In the genomic region with DNA sequence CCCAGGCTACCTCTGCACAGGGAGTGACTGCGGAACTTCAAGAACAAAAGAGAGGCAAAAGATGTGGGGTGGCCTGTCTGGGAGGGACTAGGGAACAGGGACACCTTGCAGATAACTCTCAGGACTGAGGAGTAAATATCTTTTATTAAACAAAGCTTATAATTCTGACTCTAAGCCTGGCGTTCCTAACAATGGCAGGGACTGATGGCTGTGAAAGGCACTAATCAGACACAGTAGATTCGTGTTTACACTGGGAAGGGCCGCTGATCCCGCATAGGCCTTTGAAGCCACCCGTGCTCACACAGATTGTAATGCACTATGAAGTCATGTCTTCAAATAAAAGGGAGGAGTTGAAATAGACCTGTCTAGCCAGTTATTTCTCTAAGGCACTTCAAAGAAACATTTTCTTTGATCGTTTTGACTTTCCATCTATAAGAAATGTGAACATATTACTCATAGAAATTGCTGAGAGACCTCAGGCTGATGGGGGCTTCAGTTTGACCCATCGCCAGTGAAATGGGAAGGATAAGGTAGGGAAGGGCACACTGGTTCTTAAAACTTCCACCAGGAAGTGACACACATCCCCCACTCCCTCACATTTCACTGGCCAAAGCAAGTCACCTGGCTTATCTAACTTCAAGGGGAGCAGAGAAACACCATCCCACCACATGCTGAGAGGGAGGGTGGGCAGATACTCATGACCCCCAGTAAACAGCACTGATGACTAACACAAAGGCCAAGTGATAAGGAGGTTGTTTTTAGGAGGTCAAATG, we compare ENCODE assay signal across 1 cellular context.
A peak's percentile ranks its signal among the peaks of the same experiment; 100 is the strongest.
TF ChIP-seq lines count a peak whose summit lies in the region.

No MANE protein-coding gene starts in this region.

TF ChIP-seq in HepG2, 621 proteins besides CTCF, POLR2A, EP300 and RAD21 (continues in another document):
- TF ChIP-seq, protein P1, sequence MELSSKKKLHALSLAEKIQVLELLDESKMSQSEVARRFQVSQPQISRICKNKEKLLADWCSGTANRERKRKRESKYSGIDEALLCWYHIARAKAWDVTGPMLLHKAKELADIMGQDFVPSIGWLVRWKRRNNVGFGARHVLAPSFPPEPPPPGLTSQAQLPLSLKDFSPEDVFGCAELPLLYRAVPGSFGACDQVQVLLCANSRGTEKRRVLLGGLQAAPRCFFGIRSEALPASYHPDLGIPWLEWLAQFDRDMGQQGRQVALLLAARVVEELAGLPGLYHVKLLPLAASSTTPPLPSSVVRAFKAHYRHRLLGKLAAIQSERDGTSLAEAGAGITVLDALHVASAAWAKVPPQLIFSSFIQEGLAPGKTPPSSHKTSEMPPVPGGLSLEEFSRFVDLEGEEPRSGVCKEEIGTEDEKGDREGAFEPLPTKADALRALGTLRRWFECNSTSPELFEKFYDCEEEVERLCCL (CRISPR knock-in tag; IDR thresholded peaks at IDR 0.05; ENCODE audit: borderline replicate concordance), result no peak
- TF ChIP-seq, protein P2, sequence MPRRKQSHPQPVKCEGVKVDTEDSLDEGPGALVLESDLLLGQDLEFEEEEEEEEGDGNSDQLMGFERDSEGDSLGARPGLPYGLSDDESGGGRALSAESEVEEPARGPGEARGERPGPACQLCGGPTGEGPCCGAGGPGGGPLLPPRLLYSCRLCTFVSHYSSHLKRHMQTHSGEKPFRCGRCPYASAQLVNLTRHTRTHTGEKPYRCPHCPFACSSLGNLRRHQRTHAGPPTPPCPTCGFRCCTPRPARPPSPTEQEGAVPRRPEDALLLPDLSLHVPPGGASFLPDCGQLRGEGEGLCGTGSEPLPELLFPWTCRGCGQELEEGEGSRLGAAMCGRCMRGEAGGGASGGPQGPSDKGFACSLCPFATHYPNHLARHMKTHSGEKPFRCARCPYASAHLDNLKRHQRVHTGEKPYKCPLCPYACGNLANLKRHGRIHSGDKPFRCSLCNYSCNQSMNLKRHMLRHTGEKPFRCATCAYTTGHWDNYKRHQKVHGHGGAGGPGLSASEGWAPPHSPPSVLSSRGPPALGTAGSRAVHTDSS (CRISPR knock-in tag; conservative IDR thresholded peaks at IDR 0.05), result no peak
- peak; percentile 78; the same call in 1 of the 2 replicates for TF ChIP-seq GATAD2A (CRISPR knock-in tag; IDR thresholded peaks at IDR 0.05)
- no peak for TF ChIP-seq ZNF333 (CRISPR knock-in tag; IDR thresholded peaks at IDR 0.05; ENCODE audit: borderline replicate concordance)
- TF ChIP-seq MEIS2 (CRISPR knock-in tag; IDR thresholded peaks at IDR 0.05), result peak; percentile 46; the same call in 1 of the 2 replicates
- no peak for TF ChIP-seq SMARCE1 (IDR thresholded peaks at IDR 0.05; ENCODE audit: borderline replicate concordance)
- TF ChIP-seq MIXL1 (CRISPR knock-in tag; IDR thresholded peaks at IDR 0.05), result peak; percentile 78
- 0 out of 2 replicates have a peak, but pooled peaks have one; percentile 21 for TF ChIP-seq TSC22D2 (CRISPR knock-in tag; IDR thresholded peaks at IDR 0.05; ENCODE audit: borderline replicate concordance)
- TF ChIP-seq THAP11 (CRISPR knock-in tag; IDR thresholded peaks at IDR 0.05), result peak; percentile 57
- TF ChIP-seq GABPB1 (CRISPR knock-in tag; IDR thresholded peaks at IDR 0.05), result no peak
- TF ChIP-seq FOXA3 (CRISPR knock-in tag; IDR thresholded peaks at IDR 0.05), result peak; percentile 90
- TF ChIP-seq ZFP90 (CRISPR knock-in tag; IDR thresholded peaks at IDR 0.05; ENCODE audit: borderline replicate concordance), result no peak
- no peak for TF ChIP-seq MYNN (CRISPR knock-in tag; IDR thresholded peaks at IDR 0.05; ENCODE audit: low read depth)
- TF ChIP-seq ZEB1 (IDR thresholded peaks at IDR 0.05; ENCODE audit: insufficient replicate concordance, low read depth), result no peak
- no peak for TF ChIP-seq MLLT10 (CRISPR knock-in tag; IDR thresholded peaks at IDR 0.05)
- TF ChIP-seq, protein P3, sequence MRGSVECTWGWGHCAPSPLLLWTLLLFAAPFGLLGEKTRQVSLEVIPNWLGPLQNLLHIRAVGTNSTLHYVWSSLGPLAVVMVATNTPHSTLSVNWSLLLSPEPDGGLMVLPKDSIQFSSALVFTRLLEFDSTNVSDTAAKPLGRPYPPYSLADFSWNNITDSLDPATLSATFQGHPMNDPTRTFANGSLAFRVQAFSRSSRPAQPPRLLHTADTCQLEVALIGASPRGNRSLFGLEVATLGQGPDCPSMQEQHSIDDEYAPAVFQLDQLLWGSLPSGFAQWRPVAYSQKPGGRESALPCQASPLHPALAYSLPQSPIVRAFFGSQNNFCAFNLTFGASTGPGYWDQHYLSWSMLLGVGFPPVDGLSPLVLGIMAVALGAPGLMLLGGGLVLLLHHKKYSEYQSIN (CRISPR knock-in tag; IDR thresholded peaks at IDR 0.05; ENCODE audit: borderline replicate concordance), result no peak
- no peak for TF ChIP-seq NBN (conservative IDR thresholded peaks at IDR 0.05)
- no peak for TF ChIP-seq ZFP36L2 (CRISPR knock-in tag; IDR thresholded peaks at IDR 0.05)
- TF ChIP-seq ZNF274 (CRISPR knock-in tag; IDR thresholded peaks at IDR 0.05), result no peak
- peak; percentile 69; the same call in 1 of the 2 replicates for TF ChIP-seq ZNF615 (CRISPR knock-in tag; IDR thresholded peaks at IDR 0.05; ENCODE audit: borderline replicate concordance)
- TF ChIP-seq ZNF225 (CRISPR knock-in tag; IDR thresholded peaks at IDR 0.05), result no peak
- TF ChIP-seq BHLHE40 (IDR thresholded peaks at IDR 0.05; ENCODE audit: low read length), result peak; percentile 81
- TF ChIP-seq, protein P4, sequence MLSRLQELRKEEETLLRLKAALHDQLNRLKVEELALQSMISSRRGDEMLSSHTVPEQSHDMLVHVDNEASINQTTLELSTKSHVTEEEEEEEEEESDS (CRISPR knock-in tag; IDR thresholded peaks at IDR 0.05; ENCODE audit: borderline replicate concordance), result no peak
- no peak for TF ChIP-seq HIVEP1 (CRISPR knock-in tag; IDR thresholded peaks at IDR 0.05)
- TF ChIP-seq ZNF496 (CRISPR knock-in tag; IDR thresholded peaks at IDR 0.05; ENCODE audit: insufficient replicate concordance), result no peak
- TF ChIP-seq RXRB (CRISPR knock-in tag; IDR thresholded peaks at IDR 0.05; ENCODE audit: borderline replicate concordance), result peak; percentile 44; the same call in 1 of the 2 replicates
- TF ChIP-seq, protein P5, sequence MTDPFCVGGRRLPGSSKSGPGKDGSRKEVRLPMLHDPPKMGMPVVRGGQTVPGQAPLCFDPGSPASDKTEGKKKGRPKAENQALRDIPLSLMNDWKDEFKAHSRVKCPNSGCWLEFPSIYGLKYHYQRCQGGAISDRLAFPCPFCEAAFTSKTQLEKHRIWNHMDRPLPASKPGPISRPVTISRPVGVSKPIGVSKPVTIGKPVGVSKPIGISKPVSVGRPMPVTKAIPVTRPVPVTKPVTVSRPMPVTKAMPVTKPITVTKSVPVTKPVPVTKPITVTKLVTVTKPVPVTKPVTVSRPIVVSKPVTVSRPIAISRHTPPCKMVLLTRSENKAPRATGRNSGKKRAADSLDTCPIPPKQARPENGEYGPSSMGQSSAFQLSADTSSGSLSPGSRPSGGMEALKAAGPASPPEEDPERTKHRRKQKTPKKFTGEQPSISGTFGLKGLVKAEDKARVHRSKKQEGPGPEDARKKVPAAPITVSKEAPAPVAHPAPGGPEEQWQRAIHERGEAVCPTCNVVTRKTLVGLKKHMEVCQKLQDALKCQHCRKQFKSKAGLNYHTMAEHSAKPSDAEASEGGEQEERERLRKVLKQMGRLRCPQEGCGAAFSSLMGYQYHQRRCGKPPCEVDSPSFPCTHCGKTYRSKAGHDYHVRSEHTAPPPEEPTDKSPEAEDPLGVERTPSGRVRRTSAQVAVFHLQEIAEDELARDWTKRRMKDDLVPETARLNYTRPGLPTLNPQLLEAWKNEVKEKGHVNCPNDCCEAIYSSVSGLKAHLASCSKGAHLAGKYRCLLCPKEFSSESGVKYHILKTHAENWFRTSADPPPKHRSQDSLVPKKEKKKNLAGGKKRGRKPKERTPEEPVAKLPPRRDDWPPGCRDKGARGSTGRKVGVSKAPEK (CRISPR knock-in tag; IDR thresholded peaks at IDR 0.05; ENCODE audit: borderline replicate concordance), result no peak
- TF ChIP-seq SAP130 (CRISPR knock-in tag; IDR thresholded peaks at IDR 0.05; ENCODE audit: low read depth), result peak; percentile 83; the same call in 1 of the 2 replicates
- no peak for TF ChIP-seq ISX (CRISPR knock-in tag; conservative IDR thresholded peaks at IDR 0.05)
- peak; percentile 90; the same call in 1 of the 2 replicates for TF ChIP-seq TBX2 (CRISPR knock-in tag; IDR thresholded peaks at IDR 0.05; ENCODE audit: borderline replicate concordance)
- no peak for TF ChIP-seq ZNF75D (CRISPR knock-in tag; IDR thresholded peaks at IDR 0.05; ENCODE audit: borderline replicate concordance)
- no peak for TF ChIP-seq ZBTB38 (CRISPR knock-in tag; IDR thresholded peaks at IDR 0.05)
- no peak for TF ChIP-seq ZNF720 (CRISPR knock-in tag; IDR thresholded peaks at IDR 0.05)
- peak; percentile 72 for TF ChIP-seq ZFY (CRISPR knock-in tag; IDR thresholded peaks at IDR 0.05)
- no peak; the same call in 1 of the 2 replicates for TF ChIP-seq SP4 (CRISPR knock-in tag; IDR thresholded peaks at IDR 0.05)
- TF ChIP-seq ELF1 (CRISPR knock-in tag; IDR thresholded peaks at IDR 0.05), result peak; percentile 74
- TF ChIP-seq ZKSCAN1 (IDR thresholded peaks at IDR 0.05; ENCODE audit: low read length), result no peak
- peak; percentile 83 for TF ChIP-seq BCL6 (CRISPR knock-in tag; IDR thresholded peaks at IDR 0.05)
- TF ChIP-seq RFX5 (IDR thresholded peaks at IDR 0.05; ENCODE audit: low read depth, low read length), result no peak
- TF ChIP-seq, protein P6, sequence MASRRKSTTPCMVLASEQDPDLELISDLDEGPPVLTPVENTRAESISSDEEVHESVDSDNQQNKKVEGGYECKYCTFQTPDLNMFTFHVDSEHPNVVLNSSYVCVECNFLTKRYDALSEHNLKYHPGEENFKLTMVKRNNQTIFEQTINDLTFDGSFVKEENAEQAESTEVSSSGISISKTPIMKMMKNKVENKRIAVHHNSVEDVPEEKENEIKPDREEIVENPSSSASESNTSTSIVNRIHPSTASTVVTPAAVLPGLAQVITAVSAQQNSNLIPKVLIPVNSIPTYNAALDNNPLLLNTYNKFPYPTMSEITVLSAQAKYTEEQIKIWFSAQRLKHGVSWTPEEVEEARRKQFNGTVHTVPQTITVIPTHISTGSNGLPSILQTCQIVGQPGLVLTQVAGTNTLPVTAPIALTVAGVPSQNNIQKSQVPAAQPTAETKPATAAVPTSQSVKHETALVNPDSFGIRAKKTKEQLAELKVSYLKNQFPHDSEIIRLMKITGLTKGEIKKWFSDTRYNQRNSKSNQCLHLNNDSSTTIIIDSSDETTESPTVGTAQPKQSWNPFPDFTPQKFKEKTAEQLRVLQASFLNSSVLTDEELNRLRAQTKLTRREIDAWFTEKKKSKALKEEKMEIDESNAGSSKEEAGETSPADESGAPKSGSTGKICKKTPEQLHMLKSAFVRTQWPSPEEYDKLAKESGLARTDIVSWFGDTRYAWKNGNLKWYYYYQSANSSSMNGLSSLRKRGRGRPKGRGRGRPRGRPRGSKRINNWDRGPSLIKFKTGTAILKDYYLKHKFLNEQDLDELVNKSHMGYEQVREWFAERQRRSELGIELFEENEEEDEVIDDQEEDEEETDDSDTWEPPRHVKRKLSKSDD (CRISPR knock-in tag; IDR thresholded peaks at IDR 0.05; ENCODE audit: low read depth), result no peak
- no peak for TF ChIP-seq ZNF33B (CRISPR knock-in tag; IDR thresholded peaks at IDR 0.05)
- TF ChIP-seq, protein P7, sequence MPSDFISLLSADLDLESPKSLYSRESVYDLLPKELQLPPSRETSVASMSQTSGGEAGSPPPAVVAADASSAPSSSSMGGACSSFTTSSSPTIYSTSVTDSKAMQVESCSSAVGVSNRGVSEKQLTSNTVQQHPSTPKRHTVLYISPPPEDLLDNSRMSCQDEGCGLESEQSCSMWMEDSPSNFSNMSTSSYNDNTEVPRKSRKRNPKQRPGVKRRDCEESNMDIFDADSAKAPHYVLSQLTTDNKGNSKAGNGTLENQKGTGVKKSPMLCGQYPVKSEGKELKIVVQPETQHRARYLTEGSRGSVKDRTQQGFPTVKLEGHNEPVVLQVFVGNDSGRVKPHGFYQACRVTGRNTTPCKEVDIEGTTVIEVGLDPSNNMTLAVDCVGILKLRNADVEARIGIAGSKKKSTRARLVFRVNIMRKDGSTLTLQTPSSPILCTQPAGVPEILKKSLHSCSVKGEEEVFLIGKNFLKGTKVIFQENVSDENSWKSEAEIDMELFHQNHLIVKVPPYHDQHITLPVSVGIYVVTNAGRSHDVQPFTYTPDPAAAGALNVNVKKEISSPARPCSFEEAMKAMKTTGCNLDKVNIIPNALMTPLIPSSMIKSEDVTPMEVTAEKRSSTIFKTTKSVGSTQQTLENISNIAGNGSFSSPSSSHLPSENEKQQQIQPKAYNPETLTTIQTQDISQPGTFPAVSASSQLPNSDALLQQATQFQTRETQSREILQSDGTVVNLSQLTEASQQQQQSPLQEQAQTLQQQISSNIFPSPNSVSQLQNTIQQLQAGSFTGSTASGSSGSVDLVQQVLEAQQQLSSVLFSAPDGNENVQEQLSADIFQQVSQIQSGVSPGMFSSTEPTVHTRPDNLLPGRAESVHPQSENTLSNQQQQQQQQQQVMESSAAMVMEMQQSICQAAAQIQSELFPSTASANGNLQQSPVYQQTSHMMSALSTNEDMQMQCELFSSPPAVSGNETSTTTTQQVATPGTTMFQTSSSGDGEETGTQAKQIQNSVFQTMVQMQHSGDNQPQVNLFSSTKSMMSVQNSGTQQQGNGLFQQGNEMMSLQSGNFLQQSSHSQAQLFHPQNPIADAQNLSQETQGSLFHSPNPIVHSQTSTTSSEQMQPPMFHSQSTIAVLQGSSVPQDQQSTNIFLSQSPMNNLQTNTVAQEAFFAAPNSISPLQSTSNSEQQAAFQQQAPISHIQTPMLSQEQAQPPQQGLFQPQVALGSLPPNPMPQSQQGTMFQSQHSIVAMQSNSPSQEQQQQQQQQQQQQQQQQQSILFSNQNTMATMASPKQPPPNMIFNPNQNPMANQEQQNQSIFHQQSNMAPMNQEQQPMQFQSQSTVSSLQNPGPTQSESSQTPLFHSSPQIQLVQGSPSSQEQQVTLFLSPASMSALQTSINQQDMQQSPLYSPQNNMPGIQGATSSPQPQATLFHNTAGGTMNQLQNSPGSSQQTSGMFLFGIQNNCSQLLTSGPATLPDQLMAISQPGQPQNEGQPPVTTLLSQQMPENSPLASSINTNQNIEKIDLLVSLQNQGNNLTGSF (CRISPR knock-in tag; IDR thresholded peaks at IDR 0.05), result no peak
- TF ChIP-seq ATF1 (CRISPR knock-in tag; IDR thresholded peaks at IDR 0.05), result peak; percentile 62; the same call in 1 of the 2 replicates
- no peak for TF ChIP-seq ZNF878 (CRISPR knock-in tag; IDR thresholded peaks at IDR 0.05)
- TF ChIP-seq HNF4G (IDR thresholded peaks at IDR 0.05; ENCODE audit: borderline replicate concordance, low read depth, low read length), result no peak; the same call in 1 of the 2 replicates
- no peak for TF ChIP-seq HNF4G (CRISPR knock-in tag; IDR thresholded peaks at IDR 0.05; ENCODE audit: borderline replicate concordance, low read depth)
- TF ChIP-seq U2AF1 (optimal IDR thresholded peaks at IDR 0.05; ENCODE audit: low read depth, low read length), result no peak
